In the genomic region with DNA sequence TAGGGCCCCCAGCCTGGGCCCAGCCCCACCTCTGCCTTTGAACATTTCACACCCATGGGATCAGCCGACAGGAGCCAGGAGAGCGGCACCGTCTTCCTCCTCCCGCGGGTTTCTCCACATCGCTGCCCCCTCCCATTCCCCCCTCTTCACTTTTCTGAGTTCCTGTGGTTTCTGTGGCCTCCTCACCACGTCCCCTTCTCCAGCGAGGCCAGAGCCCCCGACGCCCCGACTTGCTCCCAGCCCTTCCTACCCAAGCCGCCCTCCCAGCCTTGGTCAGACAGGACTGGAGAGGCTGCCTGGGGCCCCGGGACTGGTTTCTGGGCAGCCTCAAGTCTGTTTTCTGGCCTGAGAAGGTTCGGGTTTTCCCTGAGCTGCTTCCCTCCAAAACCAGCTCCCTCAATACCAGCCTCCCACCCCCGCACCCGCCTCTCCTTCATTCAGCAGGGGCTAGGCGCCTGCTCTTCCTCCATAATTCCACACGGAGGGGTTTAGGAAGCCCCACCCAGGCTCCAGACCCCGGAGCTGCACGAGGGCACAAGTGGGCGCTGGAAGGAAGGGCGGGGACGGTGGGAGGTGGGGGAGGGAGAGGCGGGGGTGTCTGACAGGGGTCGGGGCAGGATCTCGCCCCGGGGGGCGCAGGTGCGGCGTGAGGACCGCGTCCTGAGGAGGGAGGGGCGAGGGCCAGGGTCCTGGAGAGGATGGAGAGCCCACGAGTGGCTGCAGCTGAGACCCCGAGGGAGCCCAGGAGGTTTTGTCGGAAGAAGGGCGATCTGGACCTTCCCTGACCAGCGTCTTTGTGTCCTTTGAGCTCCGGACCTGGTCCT, we compare ENCODE assay signal across 16 cellular contexts. TPM values are rescaled to one million over a fixed set of nuclear protein-coding genes. Genes with fewer than 3 reads are reported as not detected.
DNase-seq lines count a peak whose midpoint lies in the region; ATAC-seq, FAIRE-seq and TF ChIP-seq lines count a peak whose summit lies in the region.
"Had no signal": no experiment of that assay in that cellular context is flagged by ENCODE, and none has a peak within 500 bp of the region (broad histone marks: within the 10 kb centered on the region; RNA-seq: fewer than 3 reads in every experiment).

No MANE protein-coding gene starts in this region.

- TF ChIP-seq RAD21 in IMR-90 (IDR thresholded peaks at IDR 0.05; ENCODE audit: low read length) (no peak), H1 (IDR thresholded peaks at IDR 0.05 in 1 of 2, conservative IDR thresholded peaks at IDR 0.05 in 1 of 2; ENCODE audit: low read depth in 2 of 2, low read length in 2 of 2) (no peak)

- WGBS in IMR-90 (ENCODE audit: extremely low coverage in 2 of 2, insufficient read length in 1 of 2), 2 experiments = 0% methylated on average over 3 of the region's 39 CpGs; no CpG with 5 or more reads in 1 of the 2 experiments
- WGBS in H1 (ENCODE audit: extremely low coverage in 1 of 2, insufficient coverage in 1 of 2, insufficient read length in 1 of 2, insufficient replicate concordance in 2 of 2, low coverage in 1 of 2, low lambda C conversion rate in 2 of 2, missing lambda C conversion rate in 1 of 2), 2 experiments = 40% methylated on average over 16 of the region's 39 CpGs; no CpG with 5 or more reads in 1 of the 2 experiments
- WGBS in neuronal stem cell (ENCODE audit: extremely low coverage in 2 of 2, insufficient read length in 2 of 2, insufficient replicate concordance in 1 of 2), 2 donors = no CpG with 5 or more reads among the region's 39 CpGs

- DNase-seq in DND-41 = no peak
- no peak for DNase-seq in IMR-90
- DNase-seq in H1 (ENCODE audit: low read depth in 1 of 2, low spot score in 2 of 2) = no peak
- no peak for DNase-seq in neuronal stem cell (ENCODE audit: low spot score)
- DNase-seq in MV-4-11 (lab: John Stamatoyannopoulos, UW) = no peak
- DNase-seq in hypothalamus (lab: John Stamatoyannopoulos, UW) = no peak
- DNase-seq: NCI-H1105 treated with DMSO at 0.1 percent for 48 hours had no signal

- H2BK5ac ChIP-seq in IMR-90 (ENCODE audit: low read depth, low read length, poor library complexity, severe bottlenecking) = no peak overlapping the region
- no peak overlapping the region for H2BK5ac ChIP-seq in H1 (ENCODE audit: low read depth, low read length)
- H2BK5ac ChIP-seq in neuronal stem cell (ENCODE audit: low read length) = no peak overlapping the region

- H3K36me3 ChIP-seq in DND-41 (ENCODE audit: insufficient read depth, low read length) (no peaks in the 10 kb centered on the region), IMR-90 (ENCODE audit: control insufficient read depth, insufficient read depth, low read length) (no peaks in the 10 kb centered on the region), H1 (ENCODE audit: control insufficient read depth in 2 of 4, insufficient read depth in 4 of 4, low read length in 3 of 4) (no peaks in the 10 kb centered on the region), neuronal stem cell (replicated peaks in 1 of 2; ENCODE audit: control insufficient read depth in 2 of 2, insufficient read depth in 2 of 2, low read length in 2 of 2) (no peaks in the 10 kb centered on the region)
- H3K36me3 ChIP-seq: tibial artery had no signal

- H2BK120ac ChIP-seq in IMR-90 (ENCODE audit: low read depth, low read length) = no peak overlapping the region
- no peak overlapping the region for H2BK120ac ChIP-seq in H1 (replicated peaks; ENCODE audit: low read depth, low read length)
- H2BK120ac ChIP-seq in neuronal stem cell (ENCODE audit: low read depth, low read length) = no peak overlapping the region

- H2AFZ ChIP-seq in DND-41 (ENCODE audit: low read depth, low read length) (no peak overlapping the region), IMR-90 (replicated peaks; ENCODE audit: low read length, poor library complexity) (no peak overlapping the region), H1 (ENCODE audit: low read length) (peak overlapping the region; percentile 97), neuronal stem cell (ENCODE audit: low read length) (no peak overlapping the region)

- H2BK15ac ChIP-seq in IMR-90 (ENCODE audit: low read depth, low read length) (no peak overlapping the region), H1 (ENCODE audit: low read length) (no peak overlapping the region), neuronal stem cell (ENCODE audit: low read length) (no peak overlapping the region)

- H3K4ac ChIP-seq in IMR-90 (ENCODE audit: low read depth, low read length) (no peak overlapping the region), H1 (replicated peaks; ENCODE audit: insufficient read length, low read depth, low read length) (no peak overlapping the region), neuronal stem cell (ENCODE audit: low read length) (no peak overlapping the region)

- POLR2A ChIA-PET in IMR-90 (lab: Charles Lee; ENCODE audit: unreplicated experiment) (no interaction called here), H1 (lab: Charles Lee; ENCODE audit: partially characterized antibody) (interaction anchor here (0.5 to 1.8 kb wide), 8 partner anchors 9 to 722 kb away, joined by 3 to 5 read pairs (median 3); a partner anchor contains a TSS)

- H3K79me1 ChIP-seq in IMR-90 (ENCODE audit: low read depth in 1 of 2, low read length in 2 of 2) = no peaks in the 10 kb centered on the region
- H3K79me1 ChIP-seq in H1 (ENCODE audit: low read depth, low read length) = no peaks in the 10 kb centered on the region
- no peaks in the 10 kb centered on the region for H3K79me1 ChIP-seq in neuronal stem cell (ENCODE audit: low read depth, low read length)

- TF ChIP-seq EP300 in H1 (IDR thresholded peaks at IDR 0.05; ENCODE audit: borderline replicate concordance in 1 of 2, low read depth in 2 of 2, low read length in 2 of 2) = no peak

- H2AK5ac ChIP-seq in IMR-90 (ENCODE audit: low read depth, low read length) = no peak overlapping the region
- no peak overlapping the region for H2AK5ac ChIP-seq in H1 (ENCODE audit: low read depth, low read length)
- no peak overlapping the region for H2AK5ac ChIP-seq in neuronal stem cell (ENCODE audit: low read depth, low read length)

- H3K9me1 ChIP-seq in IMR-90 (ENCODE audit: insufficient read depth, low read length) = no peaks in the 10 kb centered on the region

- no peak overlapping the region for H4K91ac ChIP-seq in IMR-90 (ENCODE audit: insufficient read depth, low read depth, low read length)
- no peak overlapping the region for H4K91ac ChIP-seq in H1 (replicated peaks; ENCODE audit: insufficient read length, low read length)
- no peak overlapping the region for H4K91ac ChIP-seq in neuronal stem cell (ENCODE audit: low read depth, low read length, poor library complexity)

- in situ Hi-C loops in IMR-90 (cut with MboI; ENCODE audit: low sequenced_read_pairs) = no loop called here

- H3K4me1 ChIP-seq in DND-41 (ENCODE audit: insufficient read depth, low read length) = no peaks in the 10 kb centered on the region
- no peaks in the 10 kb centered on the region for H3K4me1 ChIP-seq in IMR-90 (ENCODE audit: control insufficient read depth, insufficient read depth, low read length)
- peaks cover 0 to 11% (median 3%) of the 10 kb centered on the region in 4 experiments; a peak in 2 of 7 replicates for H3K4me1 ChIP-seq in H1 (replicated peaks in 1 of 4; ENCODE audit: control insufficient read depth in 3 of 4, insufficient read depth in 4 of 4, low read length in 3 of 4)
- H3K4me1 ChIP-seq in neuronal stem cell (ENCODE audit: control insufficient read depth in 2 of 2, insufficient read depth in 1 of 2, low read depth in 1 of 2, low read length in 2 of 2) = peaks cover 0 to 1% of the 10 kb centered on the region in 2 donors

- H2BK20ac ChIP-seq in IMR-90 (ENCODE audit: low read depth, low read length) (no peak overlapping the region), H1 (ENCODE audit: low read length) (no peak overlapping the region)

- no peak for TF ChIP-seq CTCF in DND-41 (IDR thresholded peaks at IDR 0.05; ENCODE audit: borderline replicate concordance, extremely low read depth, low read length, poor library complexity, severe bottlenecking)
- no peak for TF ChIP-seq CTCF in IMR-90 (conservative IDR thresholded peaks at IDR 0.05; ENCODE audit: low read depth, low read length)
- TF ChIP-seq CTCF in H1 (IDR thresholded peaks at IDR 0.05; ENCODE audit: control extremely low read depth in 1 of 3, insufficient read depth in 1 of 3, low read depth in 1 of 3, low read length in 3 of 3) = no peak

- H4K8ac ChIP-seq in IMR-90 (ENCODE audit: low read depth in 2 of 2, low read length in 2 of 2) = no peak overlapping the region
- H4K8ac ChIP-seq in H1 (ENCODE audit: extremely low read depth, insufficient read depth, low read length) = peak overlapping the region; percentile 79
- H4K8ac ChIP-seq in neuronal stem cell (ENCODE audit: low read depth, low read length) = no peak overlapping the region

- H3K4me3 ChIP-seq in DND-41 (ENCODE audit: low read depth in 1 of 2, low read length in 2 of 2) (no peak overlapping the region), IMR-90 (ENCODE audit: insufficient read depth, low read depth, low read length) (no peak overlapping the region), H1 (ENCODE audit: extremely low read depth in 1 of 4, insufficient read depth in 2 of 4, low read depth in 3 of 4, low read length in 4 of 4) (peak overlapping the region; percentile 21 to 58 (median 48); a peak in 7 of 8 replicates), neuronal stem cell (ENCODE audit: low read length in 2 of 2) (no peak overlapping the region)
- H3K4me3 ChIP-seq: tibial artery had no signal

- H3K27me3 ChIP-seq in DND-41 (ENCODE audit: insufficient read depth, low read length, poor library complexity) (no peaks in the 10 kb centered on the region), IMR-90 (ENCODE audit: control insufficient read depth, insufficient read depth, low read length) (no peaks in the 10 kb centered on the region), H1 (replicated peaks in 1 of 4; ENCODE audit: control insufficient read depth in 3 of 4, extremely low read depth in 1 of 4, insufficient read depth in 3 of 4, low read length in 3 of 4) (peaks cover 0 to 5% (median 2%) of the 10 kb centered on the region in 4 experiments; a peak in 3 of 7 replicates), neuronal stem cell (ENCODE audit: control insufficient read depth in 3 of 3, insufficient read depth in 3 of 3, low read depth in 1 of 3, low read length in 3 of 3) (peaks cover 0 to 8% (median 3%) of the 10 kb centered on the region in 3 experiments)

- no peak overlapping the region for H3K4me2 ChIP-seq in DND-41 (ENCODE audit: insufficient read depth, low read length)
- no peak overlapping the region for H3K4me2 ChIP-seq in IMR-90 (ENCODE audit: low read depth, low read length)
- H3K4me2 ChIP-seq in H1 (ENCODE audit: insufficient read depth in 1 of 2, low read depth in 2 of 2, low read length in 2 of 2) = peak overlapping the region; percentile 8 to 99; a peak in 3 of 4 replicates
- H3K4me2 ChIP-seq in neuronal stem cell (ENCODE audit: insufficient read depth, low read length, poor library complexity, severe bottlenecking) = peak overlapping the region; percentile 52

- no peaks in the 10 kb centered on the region for H3K9me3 ChIP-seq in DND-41 (ENCODE audit: insufficient read depth, low read length, severe bottlenecking)
- no peaks in the 10 kb centered on the region for H3K9me3 ChIP-seq in IMR-90 (ENCODE audit: control insufficient read depth, insufficient read depth, low read length)
- no peaks in the 10 kb centered on the region for H3K9me3 ChIP-seq in H1 (ENCODE audit: insufficient read depth in 2 of 2, low read depth in 1 of 2, low read length in 1 of 2)
- H3K9me3 ChIP-seq in neuronal stem cell (replicated peaks in 1 of 2; ENCODE audit: control insufficient read depth in 2 of 2, insufficient read depth in 1 of 2, low read depth in 1 of 2, low read length in 2 of 2) = no peaks in the 10 kb centered on the region
- H3K9me3 ChIP-seq: tibial artery had no signal

- H3K56ac ChIP-seq in IMR-90 (ENCODE audit: extremely low read depth, insufficient read depth, low read length) (no peak overlapping the region), H1 (replicated peaks; ENCODE audit: insufficient read length, low read depth, low read length) (no peak overlapping the region)

- ATAC-seq in DND-41 (ENCODE audit: insufficient read depth, low read depth) (peak; percentile 40; the same call in 1 of the 3 replicates), IMR-90 (ENCODE audit: low read depth) (no peak), HG03097 (IDR thresholded peaks at IDR 0.05; ENCODE audit: low FRiP score, unreplicated experiment) (no peak)

- H3K79me2 ChIP-seq in DND-41 (ENCODE audit: insufficient read depth, low read length) (no peaks in the 10 kb centered on the region), H1 (ENCODE audit: control insufficient read depth in 1 of 2, insufficient read depth in 2 of 2, low read length in 2 of 2) (no peaks in the 10 kb centered on the region)

- CTCF ChIA-PET in IMR-90 (lab: Yijun Ruan, JAX) (interaction anchor here (0.5 to 1.9 kb wide), 4 partner anchors 16 to 357 kb away, joined by 3 to 6 read pairs (median 4); no protein-coding TSS in a partner anchor), H1 (lab: Charles Lee; ENCODE audit: partially characterized antibody) (interaction anchor here (0.6 to 6.7 kb wide), 42 partner anchors 9 to 476 kb away, joined by 3 to 58 read pairs (median 3); a partner anchor contains a TSS)

- H2AK9ac ChIP-seq in IMR-90 (replicated peaks; ENCODE audit: low read depth, low read length, poor library complexity) = peak overlapping the region; percentile 76

- H3K27ac ChIP-seq in DND-41 (ENCODE audit: low read length) = no peak overlapping the region
- no peak overlapping the region for H3K27ac ChIP-seq in IMR-90 (ENCODE audit: insufficient read depth, low read length)
- no peak overlapping the region for H3K27ac ChIP-seq in H1 (ENCODE audit: low read depth, low read length)
- no peak overlapping the region for H3K27ac ChIP-seq in neuronal stem cell (replicated peaks; ENCODE audit: low read length)
- H3K27ac ChIP-seq: C4-2B, tibial artery had no signal

- H3K9ac ChIP-seq in DND-41 (ENCODE audit: low read depth, low read length) (no peak overlapping the region), IMR-90 (ENCODE audit: low read depth, low read length) (no peak overlapping the region), H1 (replicated peaks in 1 of 4; ENCODE audit: extremely low read depth in 1 of 4, low read depth in 3 of 4, low read length in 3 of 4) (no peak overlapping the region), neuronal stem cell (ENCODE audit: low read depth, low read length, poor library complexity) (no peak overlapping the region)

- peaks cover 1% of the 10 kb centered on the region; the same call in 1 of the 2 replicates for H3K23me2 ChIP-seq in H1 (ENCODE audit: low read depth, low read length)

- H4K5ac ChIP-seq in IMR-90 (ENCODE audit: low read depth, low read length) = no peak overlapping the region
- no peak overlapping the region for H4K5ac ChIP-seq in H1 (ENCODE audit: insufficient read length, low read depth, low read length)

- TF ChIP-seq POLR2A in IMR-90 (IDR thresholded peaks at IDR 0.05; ENCODE audit: low read depth, low read length) = no peak
- TF ChIP-seq POLR2A in H1 (IDR thresholded peaks at IDR 0.05; ENCODE audit: control extremely low read depth in 1 of 2, low read depth in 2 of 2, low read length in 2 of 2) = no peak

- intact Hi-C loops in IMR-90 (cut with micrococcal nuclease) = loop anchor here (2.0 to 5.0 kb wide), 4 partner anchors 84 to 357 kb away; no protein-coding TSS in a partner anchor

- dilution Hi-C loops in IMR-90 (cut with HindIII; ENCODE audit: low sequenced_read_pairs, unreplicated experiment) = no loop called here

- peaks cover 4% of the 10 kb centered on the region; the same call in 1 of the 2 replicates for H4K20me1 ChIP-seq in DND-41 (ENCODE audit: insufficient read depth, low read length)
- no peaks in the 10 kb centered on the region for H4K20me1 ChIP-seq in IMR-90 (ENCODE audit: insufficient read depth, low read length)
- H4K20me1 ChIP-seq in H1 (replicated peaks in 1 of 2; ENCODE audit: control insufficient read depth in 1 of 2, insufficient read depth in 2 of 2, low read length in 2 of 2) = no peaks in the 10 kb centered on the region

- H2BK12ac ChIP-seq in H1 (ENCODE audit: low read depth, low read length) (peak overlapping the region; percentile 33; the same call in 1 of the 2 replicates), neuronal stem cell (ENCODE audit: low read length) (no peak overlapping the region)

- H3K23ac ChIP-seq in IMR-90 (ENCODE audit: low read depth, low read length) = no peak overlapping the region
- H3K23ac ChIP-seq in H1 (ENCODE audit: insufficient read length) = no peak overlapping the region
- H3K23ac ChIP-seq in neuronal stem cell (ENCODE audit: low read depth, low read length, poor library complexity) = peak overlapping the region; percentile 98

- H3K18ac ChIP-seq in IMR-90 (ENCODE audit: low read depth, low read length) = no peak overlapping the region
- H3K18ac ChIP-seq in H1 (ENCODE audit: extremely low read depth, low read length) = no peak overlapping the region; the same call in 1 of the 2 replicates
- peak overlapping the region; percentile 19 for H3K18ac ChIP-seq in neuronal stem cell (ENCODE audit: low read length)

- H3K14ac ChIP-seq in IMR-90 (replicated peaks; ENCODE audit: low read depth, low read length) (no peak overlapping the region), H1 (ENCODE audit: insufficient read length) (no peak overlapping the region), neuronal stem cell (ENCODE audit: low read length) (no peak overlapping the region)

- BruUV-seq in IMR-90 (replicated peaks; lab: Mats Ljungman, UMichigan) = no TSS peak

- FAIRE-seq in H1 (lab: Jason Lieb, UNC) = no peak

RNA-seq across cellular contexts. Expression of a gene that starts 4.0 kb away (rescaled TPM):
- total RNA-seq in IMR-90 (2012; rRNA removed) = not detected in 2 replicates
- polyA plus RNA-seq in IMR-90 (2012; rRNA removed) (not detected in 2 replicates), H1 (2011; rRNA removed) (0.06 TPM in 1 of 2 replicates, not detected in the other)
- not detected in 2 replicates for polyA plus RNA-seq in IMR-90 (2012; cell fraction: cytosol; rRNA removed)
- not detected in 2 replicates for polyA plus RNA-seq in IMR-90 (2012; cell fraction: nucleus; rRNA removed; ENCODE audit: low replicate concordance)
- not detected in 2 replicates for total RNA-seq in H1 (2021; fragmentation: NEBNext Ultra II Directional; extraction: Animal tissue kit (Norgen Biotek cat#: 25700))
- polyA plus RNA-seq in H1 (2011; cell fraction: cytosol; rRNA removed) = 0.05 TPM
- polyA plus RNA-seq in H1 (2011; cell fraction: nucleus; rRNA removed) = not detected
- polyA plus RNA-seq in H1 (2012, experiment 1 of 2) = 0.68 to 1.4 TPM (median 0.97 TPM) in 4 replicates
- 0.33 TPM for polyA plus RNA-seq in H1 (2012, experiment 2 of 2)
- polyA plus RNA-seq in H1 (2013, experiment 1 of 2) = 0.08 TPM
- polyA plus RNA-seq in H1 (2013, experiment 2 of 2) = 0.04 TPM
- polyA minus RNA-seq in H1 (2011; rRNA and poly(A)+ RNA removed) = not detected in 2 replicates
- polyA minus RNA-seq in H1 (2011; cell fraction: cytosol; rRNA and poly(A)+ RNA removed) = not detected
- not detected for polyA minus RNA-seq in H1 (2011; cell fraction: nucleus; rRNA and poly(A)+ RNA removed)
- polyA plus RNA-seq in neuronal stem cell (2013, experiment 1 of 2) = not detected
- not detected for polyA plus RNA-seq in neuronal stem cell (2013, experiment 2 of 2)
- total RNA-seq: dermis blood vessel endothelial cell, glomerular endothelial cell, HFFc6, osteocyte had no signal

RNA-seq across cellular contexts. Expression of a gene that starts 31.1 kb away (rescaled TPM):
- not detected in 2 replicates for total RNA-seq in IMR-90 (2012; rRNA removed)
- not detected in 2 replicates for polyA plus RNA-seq in IMR-90 (2012; rRNA removed)
- not detected in 2 replicates for polyA plus RNA-seq in IMR-90 (2012; cell fraction: cytosol; rRNA removed)
- not detected in 2 replicates for polyA plus RNA-seq in IMR-90 (2012; cell fraction: nucleus; rRNA removed; ENCODE audit: low replicate concordance)
- 1.7 and 2.4 TPM in 2 replicates for total RNA-seq in H1 (2021; fragmentation: NEBNext Ultra II Directional; extraction: Animal tissue kit (Norgen Biotek cat#: 25700))
- polyA plus RNA-seq in H1 (2011; rRNA removed) = 2.1 and 2.3 TPM in 2 replicates
- polyA plus RNA-seq in H1 (2011; cell fraction: cytosol; rRNA removed) = 2.2 TPM
- 1.4 TPM for polyA plus RNA-seq in H1 (2011; cell fraction: nucleus; rRNA removed)
- polyA plus RNA-seq in H1 (2012, experiment 1 of 2) = 3.3 to 4.6 TPM (median 3.9 TPM) in 4 replicates
- polyA plus RNA-seq in H1 (2012, experiment 2 of 2) = 4.1 TPM
- polyA plus RNA-seq in H1 (2013, experiment 1 of 2) = 4.3 TPM
- polyA plus RNA-seq in H1 (2013, experiment 2 of 2) = 4.6 TPM
- polyA minus RNA-seq in H1 (2011; rRNA and poly(A)+ RNA removed) = 0.50 and 0.73 TPM in 2 replicates
- polyA minus RNA-seq in H1 (2011; cell fraction: cytosol; rRNA and poly(A)+ RNA removed) = 2.9 TPM
- polyA minus RNA-seq in H1 (2011; cell fraction: nucleus; rRNA and poly(A)+ RNA removed) = 1.7 TPM
- 1.6 TPM for polyA plus RNA-seq in neuronal stem cell (2013, experiment 1 of 2)
- 1.3 TPM for polyA plus RNA-seq in neuronal stem cell (2013, experiment 2 of 2)
- total RNA-seq: dermis blood vessel endothelial cell, esophagus mucosa, glomerular endothelial cell, HFFc6, osteocyte had no signal

RNA-seq across cellular contexts. Expression of a gene that starts 33.7 kb away (rescaled TPM):
- not detected in 2 replicates for total RNA-seq in IMR-90 (2012; rRNA removed)
- polyA plus RNA-seq in IMR-90 (2012; rRNA removed) = not detected in 2 replicates
- not detected in 2 replicates for polyA plus RNA-seq in IMR-90 (2012; cell fraction: cytosol; rRNA removed)
- not detected in 2 replicates for polyA plus RNA-seq in IMR-90 (2012; cell fraction: nucleus; rRNA removed; ENCODE audit: low replicate concordance)
- not detected in 2 replicates for total RNA-seq in H1 (2021; fragmentation: NEBNext Ultra II Directional; extraction: Animal tissue kit (Norgen Biotek cat#: 25700))
- polyA plus RNA-seq in H1 (2011; rRNA removed) = 0.13 TPM in 1 of 2 replicates, not detected in the other
- 0.17 TPM for polyA plus RNA-seq in H1 (2011; cell fraction: cytosol; rRNA removed)
- polyA plus RNA-seq in H1 (2011; cell fraction: nucleus; rRNA removed) = not detected
- 0.28 TPM in 1 of 4 replicates, not detected in the others for polyA plus RNA-seq in H1 (2012, experiment 1 of 2)
- polyA plus RNA-seq in H1 (2012, experiment 2 of 2) = not detected
- not detected for polyA plus RNA-seq in H1 (2013, experiment 1 of 2)
- not detected for polyA plus RNA-seq in H1 (2013, experiment 2 of 2)
- not detected in 2 replicates for polyA minus RNA-seq in H1 (2011; rRNA and poly(A)+ RNA removed)
- not detected for polyA minus RNA-seq in H1 (2011; cell fraction: cytosol; rRNA and poly(A)+ RNA removed)
- polyA minus RNA-seq in H1 (2011; cell fraction: nucleus; rRNA and poly(A)+ RNA removed) = not detected
- polyA plus RNA-seq in neuronal stem cell (2013, experiment 1 of 2) = 2.7 TPM
- 3.4 TPM for polyA plus RNA-seq in neuronal stem cell (2013, experiment 2 of 2)
- total RNA-seq: dermis blood vessel endothelial cell; esophagus mucosa; glomerular endothelial cell; HFFc6; osteocyte; T-helper 1 cell treated with Interleukin-12 subunit alpha and Interleukin-12 subunit beta and Interleukin-4 antibody, amounts not matched to agents 30 ng/mL and 1 ng/mL, for 36 hours had no signal

RNA-seq across cellular contexts. Expression of a gene that starts 36.8 kb away (rescaled TPM):
- not detected in 2 replicates for total RNA-seq in IMR-90 (2012; rRNA removed)
- not detected in 2 replicates for polyA plus RNA-seq in IMR-90 (2012; rRNA removed)
- not detected in 2 replicates for polyA plus RNA-seq in IMR-90 (2012; cell fraction: cytosol; rRNA removed)
- polyA plus RNA-seq in IMR-90 (2012; cell fraction: nucleus; rRNA removed; ENCODE audit: low replicate concordance) = not detected in 2 replicates
- not detected in 2 replicates for total RNA-seq in H1 (2021; fragmentation: NEBNext Ultra II Directional; extraction: Animal tissue kit (Norgen Biotek cat#: 25700))
- polyA plus RNA-seq in H1 (2011; rRNA removed) = not detected in 2 replicates
- polyA plus RNA-seq in H1 (2011; cell fraction: cytosol; rRNA removed) = not detected
- not detected for polyA plus RNA-seq in H1 (2011; cell fraction: nucleus; rRNA removed)
- polyA plus RNA-seq in H1 (2012, experiment 1 of 2) = not detected in 4 replicates
- polyA plus RNA-seq in H1 (2012, experiment 2 of 2) = not detected
- not detected for polyA plus RNA-seq in H1 (2013, experiment 1 of 2)
- not detected for polyA plus RNA-seq in H1 (2013, experiment 2 of 2)
- polyA minus RNA-seq in H1 (2011; rRNA and poly(A)+ RNA removed) = not detected in 2 replicates
- polyA minus RNA-seq in H1 (2011; cell fraction: cytosol; rRNA and poly(A)+ RNA removed) = not detected
- not detected for polyA minus RNA-seq in H1 (2011; cell fraction: nucleus; rRNA and poly(A)+ RNA removed)
- not detected for polyA plus RNA-seq in neuronal stem cell (2013, experiment 1 of 2)
- polyA plus RNA-seq in neuronal stem cell (2013, experiment 2 of 2) = not detected
- total RNA-seq: dermis blood vessel endothelial cell; esophagus mucosa; glomerular endothelial cell; HFFc6; osteocyte; T-helper 1 cell treated with Interleukin-12 subunit alpha and Interleukin-12 subunit beta and Interleukin-4 antibody, amounts not matched to agents 30 ng/mL and 1 ng/mL, for 36 hours had no signal

RNA-seq across cellular contexts. Expression of a gene that starts 49.0 kb away (rescaled TPM):
- total RNA-seq in IMR-90 (2012; rRNA removed) = not detected in 2 replicates
- polyA plus RNA-seq in IMR-90 (2012; rRNA removed) (not detected in 2 replicates), H1 (2011; rRNA removed) (not detected in 2 replicates)
- not detected in 2 replicates for polyA plus RNA-seq in IMR-90 (2012; cell fraction: cytosol; rRNA removed)
- not detected in 2 replicates for polyA plus RNA-seq in IMR-90 (2012; cell fraction: nucleus; rRNA removed; ENCODE audit: low replicate concordance)
- total RNA-seq in H1 (2021; fragmentation: NEBNext Ultra II Directional; extraction: Animal tissue kit (Norgen Biotek cat#: 25700)) = not detected in 2 replicates
- polyA plus RNA-seq in H1 (2011; cell fraction: cytosol; rRNA removed) = not detected
- polyA plus RNA-seq in H1 (2011; cell fraction: nucleus; rRNA removed) = not detected
- not detected in 4 replicates for polyA plus RNA-seq in H1 (2012, experiment 1 of 2)
- polyA plus RNA-seq in H1 (2012, experiment 2 of 2) = not detected
- not detected for polyA plus RNA-seq in H1 (2013, experiment 1 of 2)
- not detected for polyA plus RNA-seq in H1 (2013, experiment 2 of 2)
- polyA minus RNA-seq in H1 (2011; rRNA and poly(A)+ RNA removed) = not detected in 2 replicates
- not detected for polyA minus RNA-seq in H1 (2011; cell fraction: cytosol; rRNA and poly(A)+ RNA removed)
- not detected for polyA minus RNA-seq in H1 (2011; cell fraction: nucleus; rRNA and poly(A)+ RNA removed)
- polyA plus RNA-seq in neuronal stem cell (2013, experiment 1 of 2) = not detected
- polyA plus RNA-seq in neuronal stem cell (2013, experiment 2 of 2) = not detected
- total RNA-seq: dermis blood vessel endothelial cell, esophagus mucosa, glomerular endothelial cell, HFFc6, osteocyte had no signal

Comparison
In these comparisons a context has a peak if more than half of its experiments do, and no peak if none do; other contexts are left out.
1. H3K4me2 ChIP-seq: peak in H1 (2 of 2) and neuronal stem cell (single experiment); none in DND-41 (single experiment) and IMR-90 (single experiment).
2. H3K4me3 ChIP-seq: peak in H1 (4 of 4); none in DND-41 (0 of 2), IMR-90 (single experiment) and neuronal stem cell (0 of 2).